In genomic region chr19:33766623-33767022, GRCh38 we compare ENCODE assay signal across 28 cellular contexts.
"Had no signal": no experiment of that assay in that cellular context is flagged by ENCODE, and none has a peak within 500 bp of the region (broad histone marks: within the 10 kb centered on the region; RNA-seq: fewer than 3 reads in every experiment).

No MANE protein-coding gene starts in this region.

- H3K4me1 ChIP-seq: colonic mucosa, esophagus squamous epithelium, gastrocnemius medialis, heart right ventricle, left lung, lower lobe of right lung had no signal

- H3K4me1 Mint-ChIP-seq: endodermal cell, mesothelial cell of epicardium, naive B cell had no signal

- H3K36me3 ChIP-seq: colonic mucosa, esophagus squamous epithelium, gastrocnemius medialis, heart right ventricle, left lung, lower lobe of right lung had no signal

- H3K9me3 Mint-ChIP-seq: dendritic cell treated with granulocyte-macrophage colony-stimulating factor and Interleukin-4, amounts not matched to agents 40 ng/mL and 50 ng/mL, for 4 days; effector memory CD8-positive, alpha-beta T cell; endodermal cell; mesothelial cell of epicardium had no signal

- FAIRE-seq: endometrium, islet of Langerhans, keratinocyte had no signal

- H3K4me3 ChIP-seq: colonic mucosa, esophagus squamous epithelium, gastrocnemius medialis, heart right ventricle, left lung, lower lobe of right lung, mucosa of descending colon had no signal

- H3K27ac Mint-ChIP-seq: dendritic cell treated with granulocyte-macrophage colony-stimulating factor and Interleukin-4, amounts not matched to agents 40 ng/mL and 50 ng/mL, for 4 days; effector memory CD8-positive, alpha-beta T cell; endodermal cell; mesothelial cell of epicardium had no signal

- H3K36me3 Mint-ChIP-seq: naive B cell had no signal

- ATAC-seq: effector memory CD8-positive, alpha-beta T cell; esophagus mucosa; gastrocnemius medialis; heart right ventricle; left cardiac atrium; left lung; left ventricle myocardium superior; lower lobe of right lung; mucosa of descending colon had no signal

- H3K27ac ChIP-seq: colonic mucosa, epithelial cell of prostate, esophagus squamous epithelium, gastrocnemius medialis, heart right ventricle, left lung, lower lobe of right lung had no signal

- H3K27me3 Mint-ChIP-seq: dendritic cell treated with granulocyte-macrophage colony-stimulating factor and Interleukin-4, amounts not matched to agents 40 ng/mL and 50 ng/mL, for 4 days had no signal

- H3K27me3 ChIP-seq: colonic mucosa had no signal

- DNase-seq: colonic mucosa; cortex of kidney; effector CD8-positive, alpha-beta T cell; effector memory CD8-positive, alpha-beta T cell; endodermal cell; erythroblast; esophagus squamous epithelium; foreskin fibroblast; foreskin melanocyte; gastrocnemius medialis; glutamatergic neuron; head of caudate nucleus; heart right ventricle; hippocampal formation; left cardiac atrium; left lung; left ventricle myocardium superior; lower lobe of right lung; mesenchymal stem cell; mucosa of descending colon; naive B cell had no signal

- H3K9me3 ChIP-seq: colonic mucosa, esophagus squamous epithelium, gastrocnemius medialis, heart right ventricle, left lung, lower lobe of right lung, mucosa of descending colon had no signal

- H3K4me3 Mint-ChIP-seq: dendritic cell treated with granulocyte-macrophage colony-stimulating factor and Interleukin-4, amounts not matched to agents 40 ng/mL and 50 ng/mL, for 4 days; effector memory CD8-positive, alpha-beta T cell; endodermal cell; mesothelial cell of epicardium; naive B cell had no signal
